Comparison of ENCODE assay signal across 19 cellular contexts in the genomic region with DNA sequence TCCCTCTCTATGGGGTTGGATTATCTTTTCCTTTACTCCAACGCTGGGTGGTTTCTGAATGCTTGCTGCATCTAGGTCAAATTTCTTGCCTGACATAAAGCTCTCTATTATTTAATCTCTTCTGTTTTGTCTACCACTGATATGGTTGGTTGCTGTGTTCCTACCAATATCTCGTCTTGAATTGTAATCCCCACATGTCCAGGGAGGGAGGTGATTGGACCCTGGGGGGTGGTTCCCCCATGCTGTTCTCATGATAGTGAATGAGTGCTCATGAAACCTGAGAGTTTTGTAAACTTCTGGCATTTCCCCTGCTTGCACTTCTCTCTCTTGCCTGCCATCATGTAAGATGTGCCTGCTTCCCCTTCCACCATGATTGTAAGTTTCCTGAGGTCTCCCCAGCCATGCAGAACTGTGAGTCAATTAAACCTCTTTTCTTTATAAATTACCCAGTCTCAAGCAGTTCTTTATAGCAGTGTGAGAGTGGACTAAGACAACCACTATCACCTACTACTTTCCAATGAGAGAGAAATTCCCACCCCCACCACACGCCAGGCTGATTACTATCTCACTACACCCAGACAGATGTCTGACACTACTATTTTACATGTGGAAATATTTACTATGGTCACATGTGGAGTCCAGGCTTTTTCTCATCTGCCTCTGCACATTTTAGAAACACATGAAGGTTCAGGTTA.
DNase-seq lines count a peak whose midpoint lies in the region; ATAC-seq, FAIRE-seq and TF ChIP-seq lines count a peak whose summit lies in the region.
"Had no signal": no experiment of that assay in that cellular context is flagged by ENCODE, and none has a peak within 500 bp of the region (broad histone marks: within the 10 kb centered on the region; RNA-seq: fewer than 3 reads in every experiment).

No MANE protein-coding gene starts in this region.

- no peak for DNase-seq in A549 (ENCODE audit: low read depth in 1 of 2, low spot score in 1 of 2)
- no peak for DNase-seq in Caco-2
- DNase-seq in astrocyte (ENCODE audit: low read depth), result no peak
- peak; percentile 67 for DNase-seq in mesendoderm
- no peak for DNase-seq in NCI-H2107 treated with DMSO at 0.1 percent for 48 hours (lab: John Stamatoyannopoulos, UW; ENCODE audit: unreplicated experiment)
- DNase-seq in SKM-1 treated with dmso at 0.1 percent for 144 hours (lab: John Stamatoyannopoulos, UW; ENCODE audit: unreplicated experiment), result no peak
- DNase-seq in DMS79 (lab: John Stamatoyannopoulos, UW), result no peak
- DNase-seq: BE2C; CD8-positive, alpha-beta T cell; COR-L47; GF-D8; HFFc6 had no signal

- H3K18ac ChIP-seq in mesendoderm (ENCODE audit: low read length), result no peak overlapping the region

- no peak overlapping the region for H2BK120ac ChIP-seq in mesendoderm (ENCODE audit: low read depth, low read length)

- no peak overlapping the region for H3K4me2 ChIP-seq in A549
- no peak overlapping the region for H3K4me2 ChIP-seq in astrocyte (ENCODE audit: low read length)
- H3K4me2 ChIP-seq in mesendoderm (ENCODE audit: low read length), result no peak overlapping the region

- H3K4ac ChIP-seq in mesendoderm (ENCODE audit: low read depth, low read length), result no peak overlapping the region

- H3K9ac ChIP-seq in astrocyte (ENCODE audit: low read length) (no peak overlapping the region), mesendoderm (ENCODE audit: low read length) (no peak overlapping the region)

- no peak overlapping the region for H2AFZ ChIP-seq in astrocyte (ENCODE audit: low read depth, low read length)

- H3K4me3 ChIP-seq in A549 (no peak overlapping the region), Caco-2 (ENCODE audit: low read depth, low read length) (no peak overlapping the region), astrocyte (ENCODE audit: insufficient read depth, low read depth, low read length) (no peak overlapping the region), mesendoderm (ENCODE audit: low read length) (no peak overlapping the region)
- H3K4me3 ChIP-seq: HAP-1 had no signal

- TF ChIP-seq EP300 in A549 (IDR thresholded peaks at IDR 0.05), result no peak

- no peaks in the 10 kb centered on the region for H3K79me2 ChIP-seq in astrocyte (ENCODE audit: insufficient read depth, low read length)
- no peaks in the 10 kb centered on the region for H3K79me2 ChIP-seq in mesendoderm (ENCODE audit: control insufficient read depth, insufficient read depth, low read length)

- no peak overlapping the region for H3K4me3 Mint-ChIP-seq in Caco-2 (ENCODE audit: unreplicated experiment)
- no peak overlapping the region for H3K4me3 Mint-ChIP-seq in astrocyte (ENCODE audit: unreplicated experiment)
- H3K4me3 Mint-ChIP-seq: CD8-positive, alpha-beta T cell; HFFc6 had no signal

- TF ChIP-seq POLR2A in A549 (IDR thresholded peaks at IDR 0.05; ENCODE audit: low read length), result no peak

- no peak overlapping the region for H3K56ac ChIP-seq in mesendoderm (ENCODE audit: low read length)

- no peak overlapping the region for H2AK5ac ChIP-seq in mesendoderm (ENCODE audit: low read length)

- no peak overlapping the region for H4K5ac ChIP-seq in mesendoderm (ENCODE audit: low read length)

- POLR2A ChIA-PET in A549 (lab: Yijun Ruan, JAX) (no interaction called here), Caco-2 (lab: Charles Lee) (no interaction called here)

- H3K36me3 ChIP-seq in Caco-2 (ENCODE audit: control insufficient read depth, insufficient read depth, low read length), result no peaks in the 10 kb centered on the region
- no peaks in the 10 kb centered on the region for H3K36me3 ChIP-seq in astrocyte (ENCODE audit: insufficient read depth, low read length)
- no peaks in the 10 kb centered on the region for H3K36me3 ChIP-seq in mesendoderm (ENCODE audit: control insufficient read depth, insufficient read depth, low read length)
- H3K36me3 ChIP-seq: BE2C, HAP-1 had no signal

- no peak for ATAC-seq in A549
- ATAC-seq: CD8-positive, alpha-beta T cell; HepG2 had no signal

- no TSS peak for BruUV-seq in Caco-2 (replicated peaks; lab: Mats Ljungman, UMichigan)

- intact Hi-C loops in Caco-2 (cut with micrococcal nuclease; ENCODE audit: unreplicated experiment), result loop anchor here (2.0 to 10.0 kb wide), 2 partner anchors 13 to 233 kb away; no protein-coding TSS in a partner anchor

- no peaks in the 10 kb centered on the region for H4K20me1 ChIP-seq in astrocyte (ENCODE audit: insufficient read depth, low read length)

- H2BK5ac ChIP-seq in mesendoderm (ENCODE audit: low read length), result no peak overlapping the region

- CTCF ChIA-PET in A549 (lab: Yijun Ruan, JAX) (no interaction called here), Caco-2 (lab: Charles Lee) (no interaction called here)

- TF ChIP-seq CTCF in A549 (IDR thresholded peaks at IDR 0.05) (no peak), Caco-2 (IDR thresholded peaks at IDR 0.05; ENCODE audit: insufficient read depth in 1 of 2, low read depth in 1 of 2, low read length in 1 of 2, severe bottlenecking in 1 of 2, unreplicated experiment in 1 of 2) (no peak), astrocyte (IDR thresholded peaks at IDR 0.05; ENCODE audit: insufficient read depth, low read depth, low read length) (no peak)

- no peaks in the 10 kb centered on the region for H3K27me3 ChIP-seq in Caco-2 (replicated peaks; ENCODE audit: control insufficient read depth, insufficient read depth, low read length)
- peaks cover 3% of the 10 kb centered on the region for H3K27me3 ChIP-seq in astrocyte (ENCODE audit: insufficient read depth, low read length)
- H3K27me3 ChIP-seq in mesendoderm (ENCODE audit: insufficient read depth, low read length, poor library complexity), result no peaks in the 10 kb centered on the region
- H3K27me3 ChIP-seq: BE2C had no signal

- 95% methylated on average over 3 of the region's 3 CpGs for WGBS in A549 (ENCODE audit: missing lambda C conversion rate)
- WGBS in mesendoderm (ENCODE audit: extremely low coverage, insufficient coverage, low lambda C conversion rate), result no CpG with 5 or more reads among the region's 3 CpGs

- H3K4me1 ChIP-seq in A549 (peaks cover 51% of the 10 kb centered on the region), Caco-2 (peaks cover 43% of the 10 kb centered on the region), astrocyte (ENCODE audit: insufficient read depth, low read length) (no peaks in the 10 kb centered on the region), mesendoderm (ENCODE audit: control insufficient read depth, low read depth, low read length) (no peaks in the 10 kb centered on the region)
- H3K4me1 ChIP-seq: BE2C had no signal

- H3K4me1 Mint-ChIP-seq in Caco-2 (ENCODE audit: low read depth, unreplicated experiment) (peaks cover 41% of the 10 kb centered on the region), astrocyte (ENCODE audit: low read depth, unreplicated experiment) (peaks cover 25% of the 10 kb centered on the region)

- H3K36me3 Mint-ChIP-seq in Caco-2 (ENCODE audit: insufficient read depth, unreplicated experiment) (no peaks in the 10 kb centered on the region), astrocyte (ENCODE audit: low read depth, unreplicated experiment) (no peaks in the 10 kb centered on the region)
- H3K36me3 Mint-ChIP-seq: CD8-positive, alpha-beta T cell had no signal

- H3K23ac ChIP-seq in mesendoderm (ENCODE audit: low read length), result no peak overlapping the region

- no peak overlapping the region for H2BK15ac ChIP-seq in mesendoderm (replicated peaks; ENCODE audit: low read depth)

- H3K27ac Mint-ChIP-seq in Caco-2 (ENCODE audit: unreplicated experiment), result peak overlapping the region; percentile 24
- H3K27ac Mint-ChIP-seq in astrocyte (ENCODE audit: unreplicated experiment), result peak overlapping the region; percentile 27
- H3K27ac Mint-ChIP-seq: CD8-positive, alpha-beta T cell; HFFc6 had no signal

- no peak overlapping the region for H4K8ac ChIP-seq in mesendoderm (ENCODE audit: low read depth, low read length)

- H3K9me3 Mint-ChIP-seq in Caco-2 (ENCODE audit: unreplicated experiment), result peaks cover 12% of the 10 kb centered on the region
- no peaks in the 10 kb centered on the region for H3K9me3 Mint-ChIP-seq in astrocyte (ENCODE audit: unreplicated experiment)
- H3K9me3 Mint-ChIP-seq: CD8-positive, alpha-beta T cell; HFFc6 had no signal

- H3K27me3 Mint-ChIP-seq in Caco-2 (ENCODE audit: insufficient read depth, unreplicated experiment) (no peaks in the 10 kb centered on the region), astrocyte (ENCODE audit: low read depth, unreplicated experiment) (no peaks in the 10 kb centered on the region)

- H3K9me3 ChIP-seq in A549 (peaks cover 3% of the 10 kb centered on the region; the same call in 1 of the 3 replicates), Caco-2 (no peaks in the 10 kb centered on the region), astrocyte (ENCODE audit: insufficient read depth, low read depth, low read length) (no peaks in the 10 kb centered on the region)
- H3K9me3 ChIP-seq: BE2C, HAP-1 had no signal

- peak overlapping the region; percentile 6 to 59; a peak in 3 of 6 replicates for H3K27ac ChIP-seq in A549
- H3K27ac ChIP-seq in astrocyte (ENCODE audit: low read depth, low read length), result no peak overlapping the region
- no peak overlapping the region for H3K27ac ChIP-seq in mesendoderm (ENCODE audit: low read depth, low read length)
- H3K27ac ChIP-seq: C4-2B had no signal

- no peaks in the 10 kb centered on the region for H3K79me1 ChIP-seq in mesendoderm (ENCODE audit: low read length)

- FAIRE-seq in A549 (lab: Jason Lieb, UNC) (no peak), astrocyte (lab: Jason Lieb, UNC) (no peak)
- FAIRE-seq: A204.1, GM19239, H1, HepG2, HTR-8/SVneo had no signal

- no peak for TF ChIP-seq RAD21 in A549 (conservative IDR thresholded peaks at IDR 0.05 in 1 of 2, IDR thresholded peaks at IDR 0.05 in 1 of 2)

TF ChIP-seq in A549, 52 proteins besides CTCF, POLR2A, EP300 and RAD21 (continues in another document):
- TF ChIP-seq, protein P1, sequence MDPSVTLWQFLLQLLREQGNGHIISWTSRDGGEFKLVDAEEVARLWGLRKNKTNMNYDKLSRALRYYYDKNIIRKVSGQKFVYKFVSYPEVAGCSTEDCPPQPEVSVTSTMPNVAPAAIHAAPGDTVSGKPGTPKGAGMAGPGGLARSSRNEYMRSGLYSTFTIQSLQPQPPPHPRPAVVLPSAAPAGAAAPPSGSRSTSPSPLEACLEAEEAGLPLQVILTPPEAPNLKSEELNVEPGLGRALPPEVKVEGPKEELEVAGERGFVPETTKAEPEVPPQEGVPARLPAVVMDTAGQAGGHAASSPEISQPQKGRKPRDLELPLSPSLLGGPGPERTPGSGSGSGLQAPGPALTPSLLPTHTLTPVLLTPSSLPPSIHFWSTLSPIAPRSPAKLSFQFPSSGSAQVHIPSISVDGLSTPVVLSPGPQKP (IDR thresholded peaks at IDR 0.05; ENCODE audit: low read depth, low read length), result no peak
- TF ChIP-seq CHD2 (IDR thresholded peaks at IDR 0.05; ENCODE audit: low read length, partially characterized antibody) (no peak), CHD4 (IDR thresholded peaks at IDR 0.05; ENCODE audit: borderline replicate concordance) (no peak), RCOR1 (IDR thresholded peaks at IDR 0.05; ENCODE audit: low read depth, low read length) (no peak)

Comparison
In these comparisons a context has a peak if more than half of its experiments do, and no peak if none do; other contexts are left out.
1. H3K27ac ChIP-seq: peak in A549 (2 of 2); none in astrocyte (single experiment) and mesendoderm (single experiment).